22 cellular contexts compared by ENCODE assay signal in genomic region chr5:176726746-176727527, GRCh38.
DNase-seq lines count a peak whose midpoint lies in the region; ATAC-seq and TF ChIP-seq lines count a peak whose summit lies in the region.
"Had no signal": no experiment of that assay in that cellular context is flagged by ENCODE, and none has a peak within 500 bp of the region (broad histone marks: within the 10 kb centered on the region; RNA-seq: fewer than 3 reads in every experiment).

No MANE protein-coding gene starts in this region.

- ATAC-seq in effector memory CD8-positive, alpha-beta T cell (replicated peaks), result peak; percentile 61
- ATAC-seq in memory B cell (ENCODE audit: low read depth), result peak; percentile 55
- peak; percentile 52 for ATAC-seq in stimulated activated effector memory CD8-positive, alpha-beta T cell treated with anti-CD3 and anti-CD28 coated beads, Interleukin-12 subunit alpha, Interleukin-12 subunit beta, amount 100 ng/mL, for 72 hours
- ATAC-seq: CD8-positive, alpha-beta T cell; HCT116; Panc1 had no signal

- no peaks in the 10 kb centered on the region for H3K9me3 Mint-ChIP-seq in effector memory CD8-positive, alpha-beta T cell
- H3K9me3 Mint-ChIP-seq in memory B cell, result no peaks in the 10 kb centered on the region
- no peaks in the 10 kb centered on the region for H3K9me3 Mint-ChIP-seq in stimulated activated effector memory CD8-positive, alpha-beta T cell treated with anti-CD3 and anti-CD28 coated beads, Interleukin-12 subunit alpha, Interleukin-12 subunit beta, amount 100 ng/mL, for 72 hours
- H3K9me3 Mint-ChIP-seq: CD8-positive, alpha-beta T cell had no signal

- no peak for TF ChIP-seq CTCF in VCaP (conservative IDR thresholded peaks at IDR 0.05)

- no peak for DNase-seq in effector memory CD8-positive, alpha-beta T cell
- DNase-seq in memory B cell (ENCODE audit: low spot score in 2 of 2), result no peak
- DNase-seq in stimulated activated effector memory CD8-positive, alpha-beta T cell treated with anti-CD3 and anti-CD28 coated beads, Interleukin-12 subunit alpha, Interleukin-12 subunit beta, amount 100 ng/mL, for 72 hours (ENCODE audit: low spot score in 2 of 2), result no peak
- DNase-seq in nucleus accumbens (lab: John Stamatoyannopoulos, UW), result no peak
- DNase-seq in RPMI8226, result no peak
- DNase-seq in stimulated activated CD4-positive, alpha-beta T cell treated with anti-CD3 and anti-CD28 coated beads, Interleukin-4, amount 100 ng/mL, for 1 hour, result no peak
- DNase-seq: C1 segment of cervical spinal cord; DND-41; NCI-H1092 treated with DMSO at 0.1 percent for 48 hours; NCI-H146; NCI-H2081; NCI-H2171; NCI-H345; NCI-H524; NCI-H774; NK-92 treated with Interleukin-12 subunit alpha and Interleukin-12 subunit beta, amount 100 ng/mL, for 24 hours; SJCRH30 had no signal

- peaks cover 9 to 37% of the 10 kb centered on the region in 2 donors for H3K4me1 Mint-ChIP-seq in effector memory CD8-positive, alpha-beta T cell (ENCODE audit: low read depth in 2 of 2)
- H3K4me1 Mint-ChIP-seq in memory B cell, result no peaks in the 10 kb centered on the region
- H3K4me1 Mint-ChIP-seq in stimulated activated effector memory CD8-positive, alpha-beta T cell treated with anti-CD3 and anti-CD28 coated beads, Interleukin-12 subunit alpha, Interleukin-12 subunit beta, amount 100 ng/mL, for 72 hours, result peaks cover 39% of the 10 kb centered on the region

- H3K36me3 Mint-ChIP-seq in effector memory CD8-positive, alpha-beta T cell (ENCODE audit: insufficient read depth), result no peaks in the 10 kb centered on the region
- no peaks in the 10 kb centered on the region for H3K36me3 Mint-ChIP-seq in memory B cell
- peaks cover 6% of the 10 kb centered on the region for H3K36me3 Mint-ChIP-seq in stimulated activated effector memory CD8-positive, alpha-beta T cell treated with anti-CD3 and anti-CD28 coated beads, Interleukin-12 subunit alpha, Interleukin-12 subunit beta, amount 100 ng/mL, for 72 hours
- H3K36me3 Mint-ChIP-seq: CD8-positive, alpha-beta T cell had no signal

- peak overlapping the region in 1 of 2 donors; percentile 49 for H3K27ac Mint-ChIP-seq in effector memory CD8-positive, alpha-beta T cell
- H3K27ac Mint-ChIP-seq in memory B cell, result no peak overlapping the region
- H3K27ac Mint-ChIP-seq in stimulated activated effector memory CD8-positive, alpha-beta T cell treated with anti-CD3 and anti-CD28 coated beads, Interleukin-12 subunit alpha, Interleukin-12 subunit beta, amount 100 ng/mL, for 72 hours, result peak overlapping the region; percentile 68
- H3K27ac Mint-ChIP-seq: CD8-positive, alpha-beta T cell had no signal

- H3K4me3 Mint-ChIP-seq in effector memory CD8-positive, alpha-beta T cell, result peak overlapping the region in 1 of 2 donors; percentile 53
- no peak overlapping the region for H3K4me3 Mint-ChIP-seq in memory B cell
- H3K4me3 Mint-ChIP-seq in stimulated activated effector memory CD8-positive, alpha-beta T cell treated with anti-CD3 and anti-CD28 coated beads, Interleukin-12 subunit alpha, Interleukin-12 subunit beta, amount 100 ng/mL, for 72 hours, result no peak overlapping the region
- H3K4me3 Mint-ChIP-seq: CD8-positive, alpha-beta T cell had no signal

- H3K27ac ChIP-seq in VCaP, result peak overlapping the region; percentile 83
- H3K27ac ChIP-seq: KMS-11, SJCRH30 had no signal

- peaks cover 23 to 30% of the 10 kb centered on the region in 2 donors for H3K27me3 Mint-ChIP-seq in effector memory CD8-positive, alpha-beta T cell
- peaks cover 22% of the 10 kb centered on the region for H3K27me3 Mint-ChIP-seq in memory B cell
